ENCODE assay signal across 1 cellular context in genomic region chr11:11169715-11170351, GRCh38.
TF ChIP-seq lines count a peak whose summit lies in the region.

No MANE protein-coding gene starts in this region.

TF ChIP-seq in GM23338, 12 proteins besides CTCF, POLR2A, EP300 and RAD21 (continued from another document):
- no peak for TF ChIP-seq ZNF462 (CRISPR knock-in tag; IDR thresholded peaks at IDR 0.05)
- TF ChIP-seq NANOG (IDR thresholded peaks at IDR 0.05; ENCODE audit: borderline replicate concordance) = no peak
